Comparison of ENCODE assay signal across 28 cellular contexts in the genomic region with DNA sequence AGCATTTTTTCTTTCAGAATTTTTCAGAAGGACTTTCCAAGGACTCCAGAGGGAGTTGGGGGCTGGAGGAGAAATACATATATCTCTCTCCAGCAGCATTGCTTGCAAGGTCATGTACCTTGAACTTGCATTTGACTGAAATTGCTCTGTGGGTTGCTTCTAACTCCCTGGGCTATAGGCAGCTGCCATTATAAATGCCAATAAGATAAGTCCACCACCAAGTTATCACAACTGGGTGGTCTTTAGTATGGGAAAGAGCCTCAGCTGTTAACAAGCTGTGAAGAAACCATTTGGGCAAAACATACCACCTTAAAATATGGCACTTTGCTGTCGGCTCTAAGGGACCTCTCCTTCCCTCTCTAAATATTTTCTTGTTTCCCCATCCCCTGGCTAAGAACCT.
"Had no signal": no experiment of that assay in that cellular context is flagged by ENCODE, and none has a peak within 500 bp of the region (broad histone marks: within the 10 kb centered on the region; RNA-seq: fewer than 3 reads in every experiment).

No MANE protein-coding gene starts in this region.

- DNase-seq: activated CD4-positive, alpha-beta memory T cell treated with anti-CD3 and anti-CD28 coated beads for 36 hours; activated CD4-positive, alpha-beta T cell treated with anti-CD3 and anti-CD28 coated beads for 36 hours; activated CD4-positive, alpha-beta T cell treated with anti-CD3 and anti-CD28 coated beads, Interleukin-2, amount 10 ng/mL, durations not matched to agents 24 days and 14 days; activated CD4-positive, CD25-positive, alpha-beta regulatory T cell; activated CD4-positive, CD25-positive, alpha-beta regulatory T cell treated with anti-CD3 and anti-CD28 coated beads, Interleukin-2, amount 50 U/mL, for 72 hours; activated CD8-positive, alpha-beta memory T cell treated with anti-CD3 and anti-CD28 coated beads, Interleukin-2, amount 10 ng/mL, durations not matched to agents 7 days and 5 days; activated CD8-positive, alpha-beta memory T cell treated with anti-CD3 and anti-CD28 coated beads, Interleukin-2, amount 50 U/mL, for 4 hours; activated CD8-positive, alpha-beta T cell treated with anti-CD3 and anti-CD28 coated beads, Interleukin-2, amount 10 ng/mL, durations not matched to agents 7 days and 5 days; activated gamma-delta T cell; activated naive CD4-positive, alpha-beta T cell; activated naive CD4-positive, alpha-beta T cell treated with anti-CD3 and anti-CD28 coated beads, Interleukin-2, amount 10 ng/mL, durations not matched to agents 7 days and 5 days; activated naive CD8-positive, alpha-beta T cell treated with anti-CD3 and anti-CD28 coated beads, Interleukin-2, amount 10 ng/mL, durations not matched to agents 7 days and 5 days; activated T-cell treated with anti-CD3 and anti-CD28 coated beads, Interleukin-2, amount 50 U/mL, for 1 hour; activated T-cell treated with anti-CD3 and anti-CD28 coated beads, Interleukin-2, amount 50 U/mL, for 72 hours; central memory CD4-positive, alpha-beta T cell; cerebellar nuclear complex; colonic mucosa; effector CD8-positive, alpha-beta T cell; esophagus squamous epithelium; foreskin melanocyte; heart right ventricle; T1000; WERI-Rb-1 had no signal

- H3K36me3 ChIP-seq: ascending aorta, breast epithelium, cardiac muscle cell, colonic mucosa, esophagus squamous epithelium, gastroesophageal sphincter, heart right ventricle, WERI-Rb-1 had no signal

- H3K27me3 ChIP-seq: ascending aorta, breast epithelium, cardiac muscle cell, colonic mucosa, esophagus squamous epithelium, gastroesophageal sphincter, heart right ventricle had no signal

- H3K4me3 ChIP-seq: ascending aorta, breast epithelium, cardiac muscle cell, colonic mucosa, esophagus squamous epithelium, gastroesophageal sphincter, heart right ventricle had no signal

- H3K27ac ChIP-seq: ascending aorta, breast epithelium, cardiac muscle cell, colonic mucosa, epithelial cell of prostate, esophagus squamous epithelium, gastroesophageal sphincter, heart right ventricle, WERI-Rb-1 had no signal

- H3K9me3 ChIP-seq: ascending aorta, breast epithelium, colonic mucosa, esophagus squamous epithelium, gastroesophageal sphincter, heart right ventricle had no signal

- H3K4me1 ChIP-seq: ascending aorta, breast epithelium, heart right ventricle had no signal
